8 cellular contexts compared by ENCODE assay signal in genomic region chr22:30754971-30755759, GRCh38.
DNase-seq lines count a peak whose midpoint lies in the region; ATAC-seq, FAIRE-seq and TF ChIP-seq lines count a peak whose summit lies in the region.

No MANE protein-coding gene starts in this region.

- no peak overlapping the region for H3K9ac ChIP-seq in OCI-LY1 (ENCODE audit: low read length)

- H3K4me3 ChIP-seq in OCI-LY1 (ENCODE audit: low read depth, low read length, poor library complexity, severe bottlenecking) (no peak overlapping the region), gastroesophageal sphincter (no peak overlapping the region), pancreas (no peak overlapping the region)

- FAIRE-seq in pancreas (lab: Jason Lieb, UNC), result no peak

- H3K4me1 ChIP-seq in OCI-LY1 (ENCODE audit: insufficient read depth, low read length, severe bottlenecking), result no peaks in the 10 kb centered on the region
- H3K4me1 ChIP-seq in gastroesophageal sphincter, result no peaks in the 10 kb centered on the region
- H3K4me1 ChIP-seq in pancreas, result no peaks in the 10 kb centered on the region

- H4K20me1 ChIP-seq in OCI-LY1 (ENCODE audit: insufficient read depth, low read length), result no peaks in the 10 kb centered on the region

- H3K4me3 Mint-ChIP-seq in activated T-helper 2 cell treated with anti-CD3 and anti-CD28 coated beads, Interferon-gamma antibody, Interleukin-2, Interleukin-4, amounts not matched to agents 10 μg/mL and 5 μg/mL and 100 μg/mL, durations not matched to agents 14 hours and 24 hours and 36 hours (ENCODE audit: low read depth), result no peak overlapping the region

- ATAC-seq in HG02885 (IDR thresholded peaks at IDR 0.05; ENCODE audit: poor library complexity, unreplicated experiment), result peak; percentile 53
- ATAC-seq in gastroesophageal sphincter, result peak; percentile 66
- ATAC-seq in pancreas, result peak; percentile 67 to 95 (median 88)
- ATAC-seq in GM19023 (IDR thresholded peaks at IDR 0.05; ENCODE audit: unreplicated experiment), result no peak
- no peak for ATAC-seq in HG03565 (IDR thresholded peaks at IDR 0.05; ENCODE audit: unreplicated experiment)

- H3K27ac Mint-ChIP-seq in activated T-helper 2 cell treated with anti-CD3 and anti-CD28 coated beads, Interferon-gamma antibody, Interleukin-2, Interleukin-4, amounts not matched to agents 10 μg/mL and 5 μg/mL and 100 μg/mL, durations not matched to agents 14 hours and 24 hours and 36 hours, result no peak overlapping the region

- H3K4me1 Mint-ChIP-seq in activated T-helper 2 cell treated with anti-CD3 and anti-CD28 coated beads, Interferon-gamma antibody, Interleukin-2, Interleukin-4, amounts not matched to agents 10 μg/mL and 5 μg/mL and 100 μg/mL, durations not matched to agents 14 hours and 24 hours and 36 hours (ENCODE audit: low read depth), result peaks cover 5% of the 10 kb centered on the region

- no peaks in the 10 kb centered on the region for H3F3A ChIP-seq in OCI-LY1 (ENCODE audit: insufficient read depth, low read length)

- TF ChIP-seq POLR2A in gastroesophageal sphincter (IDR thresholded peaks at IDR 0.05), result no peak

- H3K9me3 Mint-ChIP-seq in activated T-helper 2 cell treated with anti-CD3 and anti-CD28 coated beads, Interferon-gamma antibody, Interleukin-2, Interleukin-4, amounts not matched to agents 10 μg/mL and 5 μg/mL and 100 μg/mL, durations not matched to agents 14 hours and 24 hours and 36 hours, result no peaks in the 10 kb centered on the region

- H3K27me3 ChIP-seq in OCI-LY1 (ENCODE audit: insufficient read depth, low read length) (no peaks in the 10 kb centered on the region), gastroesophageal sphincter (no peaks in the 10 kb centered on the region), pancreas (no peaks in the 10 kb centered on the region)

- peaks cover under 1% of the 10 kb centered on the region for H3K27me3 Mint-ChIP-seq in activated T-helper 2 cell treated with anti-CD3 and anti-CD28 coated beads, Interferon-gamma antibody, Interleukin-2, Interleukin-4, amounts not matched to agents 10 μg/mL and 5 μg/mL and 100 μg/mL, durations not matched to agents 14 hours and 24 hours and 36 hours (ENCODE audit: low read depth)

- H3K36me3 ChIP-seq in OCI-LY1 (ENCODE audit: insufficient read depth, low read length) (no peaks in the 10 kb centered on the region), gastroesophageal sphincter (no peaks in the 10 kb centered on the region), pancreas (no peaks in the 10 kb centered on the region)

- no peaks in the 10 kb centered on the region for H3K36me3 Mint-ChIP-seq in activated T-helper 2 cell treated with anti-CD3 and anti-CD28 coated beads, Interferon-gamma antibody, Interleukin-2, Interleukin-4, amounts not matched to agents 10 μg/mL and 5 μg/mL and 100 μg/mL, durations not matched to agents 14 hours and 24 hours and 36 hours (ENCODE audit: low read depth)

- H3K9me3 ChIP-seq in OCI-LY1 (ENCODE audit: low read length) (no peaks in the 10 kb centered on the region), gastroesophageal sphincter (no peaks in the 10 kb centered on the region), pancreas (no peaks in the 10 kb centered on the region)

- DNase-seq in COR-L47 (lab: John Stamatoyannopoulos, UW) (peak; percentile 62), pancreas (peak in 3 of 6 donors; percentile 24 to 56 (median 37))
- DNase-seq in activated T-helper 2 cell treated with anti-CD3 and anti-CD28 coated beads, Interferon-gamma antibody, Interleukin-2, Interleukin-4, amounts not matched to agents 10 μg/mL and 5 μg/mL and 100 μg/mL, durations not matched to agents 14 hours and 24 hours and 36 hours (ENCODE audit: low spot score), result peak; percentile 37

- no peak for TF ChIP-seq EP300 in gastroesophageal sphincter (IDR thresholded peaks at IDR 0.05)

- no peak overlapping the region for H3K4me2 ChIP-seq in OCI-LY1 (ENCODE audit: low read length)

- TF ChIP-seq CTCF in OCI-LY1 (IDR thresholded peaks at IDR 0.05; ENCODE audit: low read length), result peak; percentile 49
- TF ChIP-seq CTCF in gastroesophageal sphincter (IDR thresholded peaks at IDR 0.05), result peak in 3 of 4 experiments; percentile 54 to 73 (median 71)
- TF ChIP-seq CTCF in pancreas (IDR thresholded peaks at IDR 0.05), result peak in 3 of 4 donors; percentile 27 to 34 (median 30)

- no peak overlapping the region for H2AFZ ChIP-seq in OCI-LY1 (ENCODE audit: low read length)

- H3K79me2 ChIP-seq in OCI-LY1 (ENCODE audit: insufficient read depth, low read length), result no peaks in the 10 kb centered on the region

- intact Hi-C loops in activated T-helper 2 cell treated with anti-CD3 and anti-CD28 coated beads, Interferon-gamma antibody, Interleukin-2, Interleukin-4, amounts not matched to agents 10 μg/mL and 5 μg/mL and 100 μg/mL, durations not matched to agents 14 hours and 24 hours and 36 hours (cut with micrococcal nuclease), result loop anchor here (1.0 kb wide), 1 partner anchor 121 kb away; no protein-coding TSS in a partner anchor
- intact Hi-C loops in pancreas (cut with DNase I), result loop anchor here in 2 of 3 donors (5.0 to 10.0 kb wide), 2 partner anchors 120 to 123 kb away; partner anchors contain the start of gene SLC35E4 (in 1 of the 2)

- no peaks in the 10 kb centered on the region for H3K9me2 ChIP-seq in OCI-LY1 (ENCODE audit: low read depth, low read length)

- 20 to 58% methylated on average over 2 of the region's 8 CpGs for WGBS in gastroesophageal sphincter (ENCODE audit: low coverage in 1 of 2), 2 donors
- 57% methylated on average over 8 of the region's 8 CpGs for WGBS in pancreas, 2 donors

- H3K27ac ChIP-seq in OCI-LY1 (ENCODE audit: low read depth, low read length, poor library complexity, severe bottlenecking), result no peak overlapping the region
- no peak overlapping the region for H3K27ac ChIP-seq in gastroesophageal sphincter
- H3K27ac ChIP-seq in pancreas, result no peak overlapping the region

Comparison
In these comparisons a context has a peak if more than half of its experiments do, and no peak if none do; other contexts are left out.
1. ATAC-seq: peak in HG02885 (single experiment), gastroesophageal sphincter (single experiment) and pancreas (4 of 4); none in GM19023 (single experiment) and HG03565 (single experiment).
2. Peak in every context shown above with its lines, with median percentiles within 50 percentile points of each other: CTCF ChIP-seq.